Comparison of ENCODE assay signal across 8 cellular contexts in genomic region chr1:181190362-181191035, GRCh38.
DNase-seq lines count a peak whose midpoint lies in the region; ATAC-seq and TF ChIP-seq lines count a peak whose summit lies in the region.

No MANE protein-coding gene starts in this region.

- H3K4me1 ChIP-seq in iPS-18a (ENCODE audit: control insufficient read depth, low read depth, low read length) (no peaks in the 10 kb centered on the region), testis (peaks cover 5% of the 10 kb centered on the region)

- H3K9me3 ChIP-seq in SK-N-MC (ENCODE audit: low read depth, low read length) (no peaks in the 10 kb centered on the region), iPS-18a (ENCODE audit: control insufficient read depth, low read depth, low read length) (no peaks in the 10 kb centered on the region), testis (no peaks in the 10 kb centered on the region)

- H3K4me3 ChIP-seq in SK-N-MC (peak overlapping the region; percentile 71), iPS-18a (ENCODE audit: low read length) (peak overlapping the region; percentile 56), testis (peak overlapping the region; percentile 41 to 59)

- H3K27ac ChIP-seq in SK-N-MC (no peak overlapping the region), iPS-18a (ENCODE audit: low read length) (no peak overlapping the region), testis (no peak overlapping the region)

- H3K36me3 ChIP-seq in SK-N-MC (ENCODE audit: insufficient read depth, low read length) (no peaks in the 10 kb centered on the region), iPS-18a (ENCODE audit: control insufficient read depth, low read depth, low read length) (no peaks in the 10 kb centered on the region), testis (ENCODE audit: low read depth, missing control alignments) (no peaks in the 10 kb centered on the region)

- TF ChIP-seq CTCF in testis (IDR thresholded peaks at IDR 0.05), result peak in 1 of 3 experiments; percentile 7

- DNase-seq in Right ventricle myocardium inferior (ENCODE audit: missing footprints) (no peak), cardiac septum (ENCODE audit: low spot score) (no peak), SK-N-MC (ENCODE audit: low read depth, low spot score) (no peak), testis (peak; percentile 22), DMS79 treated with DMSO at 0.1 percent for 48 hours (lab: John Stamatoyannopoulos, UW) (no peak)
- DNase-seq in stimulated activated CD4-positive, alpha-beta T cell treated with anti-CD3 and anti-CD28 coated beads, Interleukin-4, amount 100 ng/mL, for 24 hours, result no peak

- H3K27me3 ChIP-seq in iPS-18a (ENCODE audit: control insufficient read depth, insufficient read depth, low read length) (peaks cover 14% of the 10 kb centered on the region), testis (no peaks in the 10 kb centered on the region)

- H3K9ac ChIP-seq in SK-N-MC (ENCODE audit: insufficient read length), result no peak overlapping the region
- H3K9ac ChIP-seq in iPS-18a (ENCODE audit: low read length), result no peak overlapping the region

- TF ChIP-seq POLR2A in testis (IDR thresholded peaks at IDR 0.05), result no peak

- WGBS in testis, 2 donors, result 31 to 49% methylated on average over 18 of the region's 18 CpGs

- ATAC-seq in Right ventricle myocardium inferior, result peak; percentile 65
- no peak for ATAC-seq in HG03460 (IDR thresholded peaks at IDR 0.05; ENCODE audit: unreplicated experiment)

- intact Hi-C loops in Right ventricle myocardium inferior (cut with DNase I) (loop anchor here (1.0 kb wide), 1 partner anchor 235 kb away; no protein-coding TSS in a partner anchor), cardiac septum (cut with DNase I) (loop anchor here (2.0 kb wide), 1 partner anchor 234 kb away; no protein-coding TSS in a partner anchor), testis (cut with DNase I; ENCODE audit: low total_unique reads) (loop anchor here (10.0 kb wide), 1 partner anchor 234 kb away; no protein-coding TSS in a partner anchor)
